Comparison of ENCODE assay signal across 2 cellular contexts in genomic region chr1:54995835-54996234, GRCh38.
TF ChIP-seq lines count a peak whose summit lies in the region.

No MANE protein-coding gene starts in this region.

TF ChIP-seq in A549, 52 proteins besides CTCF, POLR2A, EP300 and RAD21:
- TF ChIP-seq HOXB13 (CRISPR knock-in tag; IDR thresholded peaks at IDR 0.05; ENCODE audit: low read depth) (no peak), NR3C1 (IDR thresholded peaks at IDR 0.05) (no peak), KDM5A (IDR thresholded peaks at IDR 0.05) (no peak), FOXS1 (CRISPR knock-in tag; IDR thresholded peaks at IDR 0.05) (no peak), GATA3 (IDR thresholded peaks at IDR 0.05; ENCODE audit: borderline replicate concordance) (no peak), MAZ (IDR thresholded peaks at IDR 0.05; ENCODE audit: borderline replicate concordance, low read depth, low read length) (no peak), RFX5 (IDR thresholded peaks at IDR 0.05) (no peak), CHD4 (IDR thresholded peaks at IDR 0.05; ENCODE audit: borderline replicate concordance) (no peak), ATOH8 (CRISPR knock-in tag; IDR thresholded peaks at IDR 0.05; ENCODE audit: low read depth) (no peak), NPAS2 (CRISPR knock-in tag; IDR thresholded peaks at IDR 0.05; ENCODE audit: borderline replicate concordance) (no peak), PBX3 (IDR thresholded peaks at IDR 0.05) (no peak), ESRRA (IDR thresholded peaks at IDR 0.05; ENCODE audit: borderline replicate concordance, low read length) (no peak), EHMT2 (IDR thresholded peaks at IDR 0.05; ENCODE audit: low read depth) (no peak), REST (IDR thresholded peaks at IDR 0.05) (no peak), FOSL2 (IDR thresholded peaks at IDR 0.05) (no peak), FOSL2 (CRISPR knock-in tag; IDR thresholded peaks at IDR 0.05) (no peak), CBX2 (IDR thresholded peaks at IDR 0.05; ENCODE audit: borderline replicate concordance, low read depth) (no peak)
- TF ChIP-seq, protein P1, sequence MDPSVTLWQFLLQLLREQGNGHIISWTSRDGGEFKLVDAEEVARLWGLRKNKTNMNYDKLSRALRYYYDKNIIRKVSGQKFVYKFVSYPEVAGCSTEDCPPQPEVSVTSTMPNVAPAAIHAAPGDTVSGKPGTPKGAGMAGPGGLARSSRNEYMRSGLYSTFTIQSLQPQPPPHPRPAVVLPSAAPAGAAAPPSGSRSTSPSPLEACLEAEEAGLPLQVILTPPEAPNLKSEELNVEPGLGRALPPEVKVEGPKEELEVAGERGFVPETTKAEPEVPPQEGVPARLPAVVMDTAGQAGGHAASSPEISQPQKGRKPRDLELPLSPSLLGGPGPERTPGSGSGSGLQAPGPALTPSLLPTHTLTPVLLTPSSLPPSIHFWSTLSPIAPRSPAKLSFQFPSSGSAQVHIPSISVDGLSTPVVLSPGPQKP (IDR thresholded peaks at IDR 0.05; ENCODE audit: low read depth, low read length), result no peak

TF ChIP-seq in endothelial cell of umbilical vein, 7 proteins besides CTCF, POLR2A, EP300 and RAD21 (continued from another document):
- TF ChIP-seq, protein P2, sequence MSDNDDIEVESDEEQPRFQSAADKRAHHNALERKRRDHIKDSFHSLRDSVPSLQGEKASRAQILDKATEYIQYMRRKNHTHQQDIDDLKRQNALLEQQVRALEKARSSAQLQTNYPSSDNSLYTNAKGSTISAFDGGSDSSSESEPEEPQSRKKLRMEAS (IDR thresholded peaks at IDR 0.05; ENCODE audit: insufficient read depth, insufficient read length), result no peak
- no peak for TF ChIP-seq JUN (IDR thresholded peaks at IDR 0.05; ENCODE audit: borderline replicate concordance, insufficient read depth, insufficient read length, low read depth)
- TF ChIP-seq FOS (IDR thresholded peaks at IDR 0.05; ENCODE audit: borderline replicate concordance, insufficient read depth, low read length), result no peak
- TF ChIP-seq EZH2 (IDR thresholded peaks at IDR 0.05; ENCODE audit: borderline replicate concordance, low read depth, low read length, severe bottlenecking), result no peak
- no peak for TF ChIP-seq POLR2AphosphoS5 (IDR thresholded peaks at IDR 0.05; ENCODE audit: insufficient read depth, low read depth, low read length)
- no peak for TF ChIP-seq MYC (IDR thresholded peaks at IDR 0.05; ENCODE audit: low read depth, low read length)
